Comparison of ENCODE assay signal across 8 cellular contexts in genomic region chr1:117754061-117754969, GRCh38.
DNase-seq lines count a peak whose midpoint lies in the region; ATAC-seq and TF ChIP-seq lines count a peak whose summit lies in the region.

No MANE protein-coding gene starts in this region.

- H3K36me3 ChIP-seq in Karpas-422 (ENCODE audit: insufficient read depth, low read length) (no peaks in the 10 kb centered on the region), RWPE2 (ENCODE audit: low read depth) (no peaks in the 10 kb centered on the region)

- no peaks in the 10 kb centered on the region for H3K9me3 ChIP-seq in Karpas-422 (ENCODE audit: low read length)
- H3K9me3 ChIP-seq in RWPE2 (ENCODE audit: severe bottlenecking): no peaks in the 10 kb centered on the region

- H3K36me3 Mint-ChIP-seq in activated naive CD8-positive, alpha-beta T cell treated with anti-CD3 and anti-CD28 coated beads, Interleukin-2, amount 50 U/mL, for 24 hours (ENCODE audit: low read depth): no peaks in the 10 kb centered on the region

- H3K4me3 ChIP-seq in Karpas-422 (ENCODE audit: low read length) (no peak overlapping the region), RWPE2 (ENCODE audit: severe bottlenecking) (no peak overlapping the region)

- ATAC-seq in RWPE2 (ENCODE audit: low read depth) (no peak), left ventricle myocardium superior (peak; percentile 65), HG03442 (IDR thresholded peaks at IDR 0.05; ENCODE audit: unreplicated experiment) (no peak), HG02973 (IDR thresholded peaks at IDR 0.05; ENCODE audit: unreplicated experiment) (no peak)
- ATAC-seq in activated naive CD8-positive, alpha-beta T cell treated with anti-CD3 and anti-CD28 coated beads, Interleukin-2, amount 50 U/mL, for 24 hours: no peak

- peaks cover 27% of the 10 kb centered on the region for H3K27me3 Mint-ChIP-seq in activated naive CD8-positive, alpha-beta T cell treated with anti-CD3 and anti-CD28 coated beads, Interleukin-2, amount 50 U/mL, for 24 hours

- TF ChIP-seq CTCF in RWPE2 (IDR thresholded peaks at IDR 0.05; ENCODE audit: poor library complexity, severe bottlenecking): peak; percentile 76

- no peak overlapping the region for H3K4me3 Mint-ChIP-seq in activated naive CD8-positive, alpha-beta T cell treated with anti-CD3 and anti-CD28 coated beads, Interleukin-2, amount 50 U/mL, for 24 hours

- DNase-seq in DMS53 treated with DMSO at 0.1 percent for 48 hours (lab: John Stamatoyannopoulos, UW; ENCODE audit: unreplicated experiment) (peak; percentile 21), Karpas-422 (peak; percentile 68), RWPE2 (ENCODE audit: low spot score) (no peak), left ventricle myocardium superior (peak; percentile 46), putamen (ENCODE audit: low spot score) (peak; percentile 39)
- DNase-seq in activated naive CD8-positive, alpha-beta T cell treated with anti-CD3 and anti-CD28 coated beads, Interleukin-2, amount 50 U/mL, for 24 hours: peak; percentile 55

- intact Hi-C loops in left ventricle myocardium superior (cut with micrococcal nuclease): loop anchor here (10.0 kb wide), 2 partner anchors 90 to 140 kb away; no protein-coding TSS in a partner anchor

- H3K27me3 ChIP-seq in Karpas-422 (ENCODE audit: low read length): no peaks in the 10 kb centered on the region
- no peaks in the 10 kb centered on the region for H3K27me3 ChIP-seq in RWPE2 (ENCODE audit: insufficient read depth, poor library complexity, severe bottlenecking)

- H2AFZ ChIP-seq in Karpas-422 (ENCODE audit: low read length): no peak overlapping the region

- H3K9ac ChIP-seq in Karpas-422 (ENCODE audit: low read length): no peak overlapping the region

- no peak overlapping the region for H3K27ac Mint-ChIP-seq in activated naive CD8-positive, alpha-beta T cell treated with anti-CD3 and anti-CD28 coated beads, Interleukin-2, amount 50 U/mL, for 24 hours

- no peaks in the 10 kb centered on the region for H4K20me1 ChIP-seq in Karpas-422 (ENCODE audit: insufficient read depth, low read depth, low read length)

- H3K4me1 Mint-ChIP-seq in activated naive CD8-positive, alpha-beta T cell treated with anti-CD3 and anti-CD28 coated beads, Interleukin-2, amount 50 U/mL, for 24 hours: peaks cover 9% of the 10 kb centered on the region

- H3K4me2 ChIP-seq in Karpas-422 (ENCODE audit: low read depth, low read length, poor library complexity, severe bottlenecking): no peak overlapping the region

- H3K4me1 ChIP-seq in Karpas-422 (ENCODE audit: low read length) (peaks cover 6% of the 10 kb centered on the region), RWPE2 (ENCODE audit: insufficient read depth, poor library complexity, severe bottlenecking) (peaks cover 10% of the 10 kb centered on the region)

- no peaks in the 10 kb centered on the region for H3K79me2 ChIP-seq in Karpas-422 (ENCODE audit: low read length)

- H3K27ac ChIP-seq in Karpas-422 (ENCODE audit: low read length) (no peak overlapping the region), RWPE2 (ENCODE audit: poor library complexity, severe bottlenecking) (no peak overlapping the region)

- no peaks in the 10 kb centered on the region for H3K9me3 Mint-ChIP-seq in activated naive CD8-positive, alpha-beta T cell treated with anti-CD3 and anti-CD28 coated beads, Interleukin-2, amount 50 U/mL, for 24 hours

- H3K9me2 ChIP-seq in Karpas-422 (replicated peaks; ENCODE audit: insufficient read depth, low read length): no peaks in the 10 kb centered on the region
